ENCODE assay signal across 8 cellular contexts in genomic region chr12:8644345-8645248, GRCh38. TPM values are rescaled to one million over a fixed set of nuclear protein-coding genes. Genes with fewer than 3 reads are reported as not detected.
DNase-seq lines count a peak whose midpoint lies in the region; ATAC-seq and FAIRE-seq lines count a peak whose summit lies in the region.

No MANE protein-coding gene starts in this region.

- no peaks in the 10 kb centered on the region for H4K20me1 ChIP-seq in BLaER1

- no peaks in the 10 kb centered on the region for H3K36me3 ChIP-seq in BLaER1

- 0 out of 2 replicates have a peak, but pooled peaks cover 11% of the 10 kb centered on the region for H3K9me3 ChIP-seq in BLaER1

- ATAC-seq in GM19467 (IDR thresholded peaks at IDR 0.05; ENCODE audit: unreplicated experiment), result peak; percentile 67
- ATAC-seq in HG03457 (IDR thresholded peaks at IDR 0.05; ENCODE audit: unreplicated experiment), result peak; percentile 37

- no peak overlapping the region; the same call in 1 of the 2 replicates for H3K4me3 ChIP-seq in BLaER1

- H3K4me2 ChIP-seq in BLaER1, result peak overlapping the region; percentile 74

- FAIRE-seq in frontal cortex (lab: Jason Lieb, UNC), result no peak

- H3K9ac ChIP-seq in BLaER1, result peak overlapping the region; percentile 59; the same call in 1 of the 2 replicates

- H3K4me1 ChIP-seq in BLaER1, result peaks cover 40% of the 10 kb centered on the region

- peak overlapping the region; percentile 84 for H3K27ac ChIP-seq in BLaER1

- peak; percentile 56 for DNase-seq in activated CD8-positive, alpha-beta memory T cell treated with anti-CD3 and anti-CD28 coated beads, Interleukin-2, amount 50 U/mL, for 4 hours
- DNase-seq in stimulated activated CD4-positive, alpha-beta T cell treated with anti-CD3 and anti-CD28 coated beads, Interleukin-12 subunit alpha, Interleukin-12 subunit beta, amount 100 ng/mL, for 48 hours (ENCODE audit: low read depth in 2 of 3, low spot score in 1 of 3), result peak; percentile 23 to 62 (median 30)
- DNase-seq in frontal cortex (ENCODE audit: low spot score in 2 of 2), result no peak
- DNase-seq in kidney glomerular epithelial cell (lab: John Stamatoyannopoulos, UW), result no peak
- DNase-seq in NCI-H1694 treated with DMSO at 0.1 percent for 48 hours (lab: John Stamatoyannopoulos, UW), result no peak

- H3K27me3 ChIP-seq in BLaER1, result no peaks in the 10 kb centered on the region

RNA-seq across cellular contexts. Expression of gene MFAP5, which starts 18.0 kb away (rescaled TPM):
- total RNA-seq in frontal cortex, result 0.41 TPM

RNA-seq across cellular contexts. Expression of gene AICDA, which starts 31.9 kb away (rescaled TPM):
- not detected for total RNA-seq in frontal cortex

RNA-seq across cellular contexts. Expression of gene RIMKLB, which starts 53.2 kb away (rescaled TPM):
- total RNA-seq in frontal cortex, result 164 TPM

Comparison
In these comparisons a context has a peak if more than half of its experiments do, and no peak if none do; other contexts are left out.
1. DNase-seq: peak in activated CD8-positive, alpha-beta memory T cell treated with anti-CD3 and anti-CD28 coated beads, Interleukin-2, amount 50 U/mL, for 4 hours (single experiment) and stimulated activated CD4-positive, alpha-beta T cell treated with anti-CD3 and anti-CD28 coated beads, Interleukin-12 subunit alpha, Interleukin-12 subunit beta, amount 100 ng/mL, for 48 hours (3 of 3); none in frontal cortex (0 of 2), kidney glomerular epithelial cell (single experiment) and NCI-H1694 treated with DMSO at 0.1 percent for 48 hours (single experiment).